ENCODE assay signal across 1 cellular context in genomic region chr2:10862330-10862729, GRCh38.
TF ChIP-seq lines count a peak whose summit lies in the region.

No MANE protein-coding gene starts in this region.

TF ChIP-seq in WTC11, 78 proteins besides CTCF, POLR2A, EP300 and RAD21 (continued from another document):
- no peak for TF ChIP-seq ARID4B (CRISPR knock-in tag; IDR thresholded peaks at IDR 0.05; ENCODE audit: borderline replicate concordance)
- no peak for TF ChIP-seq CBFB (CRISPR knock-in tag; IDR thresholded peaks at IDR 0.05; ENCODE audit: low read depth)
